19 cellular contexts compared by ENCODE assay signal in the genomic region with DNA sequence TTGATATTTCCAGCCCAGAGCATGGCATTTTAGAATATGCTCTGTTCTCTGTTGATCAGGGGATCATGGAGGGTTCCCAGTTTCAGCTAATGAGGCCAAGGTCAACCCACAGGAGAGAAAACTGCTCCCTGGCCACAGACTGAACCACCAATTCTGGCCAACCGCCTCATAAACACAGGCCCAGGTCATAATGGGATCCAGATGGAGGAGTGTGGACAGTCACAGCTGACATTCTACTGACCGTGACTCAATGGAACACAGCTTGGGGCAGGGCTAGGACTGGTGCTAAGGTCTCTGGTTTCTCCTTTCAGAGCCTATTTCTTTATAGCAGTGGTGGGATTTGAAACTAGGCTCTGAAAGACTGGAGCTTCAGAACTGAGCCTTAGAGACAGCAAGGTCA.
DNase-seq lines count a peak whose midpoint lies in the region; ATAC-seq and TF ChIP-seq lines count a peak whose summit lies in the region.
"Had no signal": no experiment of that assay in that cellular context is flagged by ENCODE, and none has a peak within 500 bp of the region (broad histone marks: within the 10 kb centered on the region; RNA-seq: fewer than 3 reads in every experiment).

No MANE protein-coding gene starts in this region.

- no peak overlapping the region for H3K4me3 ChIP-seq in ovary
- H3K4me3 ChIP-seq: esophagus squamous epithelium, Peyer's patch had no signal

- H3K36me3 Mint-ChIP-seq in natural killer cell: no peaks in the 10 kb centered on the region
- H3K36me3 Mint-ChIP-seq in natural killer cell treated with Interleukin-12 subunit alpha and Interleukin-12 subunit beta and Interleukin-15 and Interleukin-18, amount 100 ng/mL, for 72 hours: peaks cover 21% of the 10 kb centered on the region
- peaks cover 12% of the 10 kb centered on the region for H3K36me3 Mint-ChIP-seq in mesothelial cell of epicardium

- no peak for TF ChIP-seq EP300 in ovary (IDR thresholded peaks at IDR 0.05)

- WGBS in ovary, 3 donors: 51 to 57% (median 55%) methylated on average over 2 of the region's 2 CpGs

- TF ChIP-seq CTCF in natural killer cell (IDR thresholded peaks at IDR 0.05) (no peak), mesothelial cell of epicardium (IDR thresholded peaks at IDR 0.05; ENCODE audit: unreplicated experiment) (no peak), ovary (IDR thresholded peaks at IDR 0.05) (no peak)

- H3K27me3 ChIP-seq in ovary: no peaks in the 10 kb centered on the region
- H3K27me3 ChIP-seq: esophagus squamous epithelium, Peyer's patch had no signal

- H3K36me3 ChIP-seq in ovary: no peaks in the 10 kb centered on the region

- H3K4me1 Mint-ChIP-seq in natural killer cell (peaks cover 34 to 43% of the 10 kb centered on the region in 2 donors), mesothelial cell of epicardium (peaks cover 14% of the 10 kb centered on the region)
- H3K4me1 Mint-ChIP-seq in natural killer cell treated with Interleukin-12 subunit alpha and Interleukin-12 subunit beta and Interleukin-15 and Interleukin-18, amount 100 ng/mL, for 72 hours (ENCODE audit: low read depth in 2 of 2): peaks cover 29 to 46% of the 10 kb centered on the region in 2 donors

- ATAC-seq in natural killer cell: no peak
- ATAC-seq in natural killer cell treated with Interleukin-12 subunit alpha and Interleukin-12 subunit beta and Interleukin-15 and Interleukin-18, amount 100 ng/mL, for 72 hours: no peak
- no peak for ATAC-seq in GM18520 (IDR thresholded peaks at IDR 0.05; ENCODE audit: unreplicated experiment)
- ATAC-seq: HCT116, left colon had no signal

- H3K27me3 Mint-ChIP-seq in natural killer cell (ENCODE audit: low read depth in 2 of 2): no peaks in the 10 kb centered on the region
- H3K27me3 Mint-ChIP-seq in natural killer cell treated with Interleukin-12 subunit alpha and Interleukin-12 subunit beta and Interleukin-15 and Interleukin-18, amount 100 ng/mL, for 72 hours: no peaks in the 10 kb centered on the region
- no peaks in the 10 kb centered on the region for H3K27me3 Mint-ChIP-seq in mesothelial cell of epicardium (ENCODE audit: low read depth)
- H3K27me3 Mint-ChIP-seq: activated CD4-positive, alpha-beta memory T cell treated with anti-CD3 and anti-CD28 coated beads, Interleukin-2, amount 10 ng/mL, durations not matched to agents 7 days and 5 days; central memory CD8-positive, alpha-beta T cell had no signal

- peaks cover 4% of the 10 kb centered on the region for H3K4me1 ChIP-seq in ovary (ENCODE audit: insufficient read depth)
- H3K4me1 ChIP-seq: Peyer's patch had no signal

- H3K4me3 Mint-ChIP-seq in natural killer cell (no peak overlapping the region), mesothelial cell of epicardium (no peak overlapping the region)
- H3K4me3 Mint-ChIP-seq in natural killer cell treated with Interleukin-12 subunit alpha and Interleukin-12 subunit beta and Interleukin-15 and Interleukin-18, amount 100 ng/mL, for 72 hours: no peak overlapping the region
- H3K4me3 Mint-ChIP-seq: activated CD4-positive, alpha-beta memory T cell treated with anti-CD3 and anti-CD28 coated beads, Interleukin-2, amount 10 ng/mL, durations not matched to agents 7 days and 5 days; central memory CD8-positive, alpha-beta T cell had no signal

- TF ChIP-seq POLR2A in ovary (IDR thresholded peaks at IDR 0.05): no peak

- DNase-seq in natural killer cell (no peak), dedifferentiated amniotic fluid mesenchymal stem cell (ENCODE audit: extremely low spot score) (peak; percentile 73), mesothelial cell of epicardium (ENCODE audit: low spot score in 2 of 2, unreplicated experiment in 2 of 2) (no peak), putamen (ENCODE audit: low spot score) (no peak), ovary (no peak), HK-2 (ENCODE audit: unreplicated experiment) (no peak)
- DNase-seq in natural killer cell treated with Interleukin-12 subunit alpha and Interleukin-12 subunit beta and Interleukin-15 and Interleukin-18, amount 100 ng/mL, for 72 hours (ENCODE audit: low spot score): no peak
- DNase-seq: activated CD4-positive, alpha-beta memory T cell treated with anti-CD3 and anti-CD28 coated beads, Interleukin-2, amount 10 ng/mL, durations not matched to agents 7 days and 5 days; activated gamma-delta T cell; DND-41; esophagus squamous epithelium; left colon; NCI-H1105; NCI-H446; T1000 had no signal

- no peaks in the 10 kb centered on the region for H3K9me3 Mint-ChIP-seq in natural killer cell
- no peaks in the 10 kb centered on the region for H3K9me3 Mint-ChIP-seq in natural killer cell treated with Interleukin-12 subunit alpha and Interleukin-12 subunit beta and Interleukin-15 and Interleukin-18, amount 100 ng/mL, for 72 hours
- no peaks in the 10 kb centered on the region for H3K9me3 Mint-ChIP-seq in mesothelial cell of epicardium
- H3K9me3 Mint-ChIP-seq: activated CD4-positive, alpha-beta memory T cell treated with anti-CD3 and anti-CD28 coated beads, Interleukin-2, amount 10 ng/mL, durations not matched to agents 7 days and 5 days; central memory CD8-positive, alpha-beta T cell had no signal

- no peaks in the 10 kb centered on the region for H3K9me3 ChIP-seq in ovary
- H3K9me3 ChIP-seq: esophagus squamous epithelium, Peyer's patch had no signal

- intact Hi-C loops in natural killer cell (cut with micrococcal nuclease) (no loop called here), ovary (cut with DNase I) (no loop called here)

- H3K27ac Mint-ChIP-seq in natural killer cell: peak overlapping the region; percentile 57 to 65
- H3K27ac Mint-ChIP-seq in natural killer cell treated with Interleukin-12 subunit alpha and Interleukin-12 subunit beta and Interleukin-15 and Interleukin-18, amount 100 ng/mL, for 72 hours: peak overlapping the region in 1 of 2 donors; percentile 5
- peak overlapping the region; percentile 37 for H3K27ac Mint-ChIP-seq in mesothelial cell of epicardium
- H3K27ac Mint-ChIP-seq: activated CD4-positive, alpha-beta memory T cell treated with anti-CD3 and anti-CD28 coated beads, Interleukin-2, amount 10 ng/mL, durations not matched to agents 7 days and 5 days had no signal

- no peak overlapping the region for H3K27ac ChIP-seq in ovary
- H3K27ac ChIP-seq: esophagus squamous epithelium, Peyer's patch had no signal
